ENCODE assay signal across 19 cellular contexts in the genomic region with DNA sequence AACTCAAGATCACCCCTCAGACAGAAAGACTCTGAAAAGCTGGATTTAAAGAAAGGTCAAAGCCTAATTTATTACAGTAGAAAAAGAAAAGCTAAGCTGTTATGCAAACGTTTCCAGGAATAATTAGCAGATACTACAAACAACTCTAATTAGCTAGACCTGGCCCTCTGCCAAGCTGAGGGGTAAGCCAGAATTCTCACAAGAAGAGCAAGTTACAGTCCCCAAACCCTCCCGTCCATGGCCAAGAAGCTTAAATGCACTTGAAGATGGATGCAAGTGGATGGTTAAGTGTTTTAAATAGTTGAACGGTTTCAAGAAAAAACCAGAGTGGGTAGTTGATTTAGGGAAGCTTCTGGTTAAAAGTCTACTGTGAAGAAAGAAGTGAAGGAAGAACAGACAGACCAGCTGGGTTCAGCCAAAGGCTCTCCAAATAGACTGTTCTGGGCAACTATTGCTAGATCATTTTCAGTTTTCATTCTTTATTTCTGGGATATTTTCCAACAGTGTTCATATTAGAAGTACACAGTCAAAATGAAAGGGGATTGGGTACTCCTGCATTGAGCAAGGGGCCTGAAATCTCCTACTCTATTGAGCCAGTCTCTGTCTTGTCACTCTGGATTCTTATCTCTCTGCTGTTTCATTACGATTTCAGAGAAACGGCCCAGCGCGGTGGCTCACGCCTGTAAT. TPM values are rescaled to one million over a fixed set of nuclear protein-coding genes. Genes with fewer than 3 reads are reported as not detected.
A peak's percentile ranks its signal among the peaks of the same experiment; 100 is the strongest.
DNase-seq lines count a peak whose midpoint lies in the region; ATAC-seq, FAIRE-seq and TF ChIP-seq lines count a peak whose summit lies in the region.
"Had no signal": no experiment of that assay in that cellular context is flagged by ENCODE, and none has a peak within 500 bp of the region (broad histone marks: within the 10 kb centered on the region; RNA-seq: fewer than 3 reads in every experiment).

No MANE protein-coding gene starts in this region.

- H3K4me3 Mint-ChIP-seq in natural killer cell treated with Interleukin-12 subunit alpha and Interleukin-12 subunit beta and Interleukin-15 and Interleukin-18, amount 100 ng/mL, for 72 hours = no peak overlapping the region
- H3K4me3 Mint-ChIP-seq: activated T-helper 1 cell treated with anti-CD3 and anti-CD28 coated beads, Interleukin-12 subunit alpha, Interleukin-12 subunit beta, Interleukin-2, Interleukin-4 antibody, amounts not matched to agents 30 ng/mL and 10 ng/mL and 1 ng/mL, durations not matched to agents 14 hours and 24 hours and 36 hours had no signal

- no peak for FAIRE-seq in small intestine (lab: Jason Lieb, UNC)
- FAIRE-seq: urothelium cell line had no signal

- H3K36me3 ChIP-seq in sigmoid colon (peaks cover 17 to 59% (median 35%) of the 10 kb centered on the region in 4 donors), small intestine (ENCODE audit: control insufficient read depth in 2 of 2, insufficient read depth in 2 of 2, low read length in 2 of 2) (peaks cover 7% of the 10 kb centered on the region in 2 donors)

- H3K36me3 Mint-ChIP-seq in natural killer cell treated with Interleukin-12 subunit alpha and Interleukin-12 subunit beta and Interleukin-15 and Interleukin-18, amount 100 ng/mL, for 72 hours = peaks cover 22% of the 10 kb centered on the region

- no peaks in the 10 kb centered on the region for H3K27me3 Mint-ChIP-seq in natural killer cell treated with Interleukin-12 subunit alpha and Interleukin-12 subunit beta and Interleukin-15 and Interleukin-18, amount 100 ng/mL, for 72 hours
- H3K27me3 Mint-ChIP-seq: naive thymus-derived CD4-positive, alpha-beta T cell had no signal

- 80 to 83% methylated on average over 8 of the region's 8 CpGs for WGBS in sigmoid colon, 2 donors
- WGBS in small intestine, 3 donors = 61 to 79% (median 74%) methylated on average over 8 of the region's 8 CpGs

- no peak for TF ChIP-seq POLR2A in sigmoid colon (IDR thresholded peaks at IDR 0.05)

- peak overlapping the region in 1 of 4 donors; percentile 61 for H3K27ac ChIP-seq in sigmoid colon
- peak overlapping the region in 1 of 2 donors; percentile 59 for H3K27ac ChIP-seq in small intestine (ENCODE audit: low read depth in 1 of 2, low read length in 1 of 2)
- H3K27ac ChIP-seq: right atrium auricular region had no signal

- H3K27me3 ChIP-seq in sigmoid colon (no peaks in the 10 kb centered on the region), small intestine (ENCODE audit: control insufficient read depth in 2 of 2, insufficient read depth in 2 of 2, low read length in 2 of 2) (no peaks in the 10 kb centered on the region)
- H3K27me3 ChIP-seq: right atrium auricular region had no signal

- TF ChIP-seq CTCF in sigmoid colon (IDR thresholded peaks at IDR 0.05) = no peak

- intact Hi-C loops in sigmoid colon (cut with DNase I) = loop anchor here (5.0 kb wide), 2 partner anchors 67 to 468 kb away; a partner anchor contains a TSS

- H3K4me3 ChIP-seq in sigmoid colon = no peak overlapping the region
- no peak overlapping the region for H3K4me3 ChIP-seq in small intestine (ENCODE audit: low read depth in 1 of 2, low read length in 2 of 2)
- H3K4me3 ChIP-seq: right atrium auricular region had no signal

- DNase-seq in DMS79 treated with DMSO at 0.1 percent for 48 hours (lab: John Stamatoyannopoulos, UW) = peak; percentile 91
- peak; percentile 56 to 62 for DNase-seq in NCI-H446 (lab: John Stamatoyannopoulos, UW)
- peak; percentile 73 for DNase-seq in fibroblast of peridontal ligament (ENCODE audit: extremely low read depth)
- DNase-seq in sigmoid colon = peak; percentile 42
- DNase-seq in SHP77 (lab: John Stamatoyannopoulos, UW) = no peak
- no peak for DNase-seq in natural killer cell treated with Interleukin-12 subunit alpha and Interleukin-12 subunit beta and Interleukin-15 and Interleukin-18, amount 100 ng/mL, for 72 hours (ENCODE audit: low spot score)
- DNase-seq in small intestine = no peak
- DNase-seq: activated CD4-positive, alpha-beta T cell treated with anti-CD3 and anti-CD28 coated beads for 48 hours; dermis blood vessel endothelial cell; left colon; naive thymus-derived CD4-positive, alpha-beta T cell; NCI-H1694 treated with DMSO at 0.1 percent for 48 hours; NK-92 treated with Interleukin-12 subunit alpha and Interleukin-12 subunit beta, amount 100 ng/mL, for 24 hours; SHP77 treated with DMSO at 0.1 percent for 48 hours; stimulated activated CD4-positive, alpha-beta T cell treated with anti-CD3 and anti-CD28 coated beads, Interleukin-4, amount 100 ng/mL, for 1 hour; T1000 had no signal

- H3K4me1 Mint-ChIP-seq in natural killer cell treated with Interleukin-12 subunit alpha and Interleukin-12 subunit beta and Interleukin-15 and Interleukin-18, amount 100 ng/mL, for 72 hours (ENCODE audit: low read depth in 2 of 2) = peaks cover 17 to 23% of the 10 kb centered on the region in 2 donors

- H3K9me3 Mint-ChIP-seq in natural killer cell treated with Interleukin-12 subunit alpha and Interleukin-12 subunit beta and Interleukin-15 and Interleukin-18, amount 100 ng/mL, for 72 hours = no peaks in the 10 kb centered on the region
- H3K9me3 Mint-ChIP-seq: activated T-helper 1 cell treated with anti-CD3 and anti-CD28 coated beads, Interleukin-12 subunit alpha, Interleukin-12 subunit beta, Interleukin-2, Interleukin-4 antibody, amounts not matched to agents 30 ng/mL and 10 ng/mL and 1 ng/mL, durations not matched to agents 14 hours and 24 hours and 36 hours; naive thymus-derived CD4-positive, alpha-beta T cell had no signal

- H3K27ac Mint-ChIP-seq in natural killer cell treated with Interleukin-12 subunit alpha and Interleukin-12 subunit beta and Interleukin-15 and Interleukin-18, amount 100 ng/mL, for 72 hours = no peak overlapping the region
- H3K27ac Mint-ChIP-seq: activated T-helper 1 cell treated with anti-CD3 and anti-CD28 coated beads, Interleukin-12 subunit alpha, Interleukin-12 subunit beta, Interleukin-2, Interleukin-4 antibody, amounts not matched to agents 30 ng/mL and 10 ng/mL and 1 ng/mL, durations not matched to agents 14 hours and 24 hours and 36 hours had no signal

- ATAC-seq in natural killer cell treated with Interleukin-12 subunit alpha and Interleukin-12 subunit beta and Interleukin-15 and Interleukin-18, amount 100 ng/mL, for 72 hours = no peak
- ATAC-seq: left colon; naive thymus-derived CD4-positive, alpha-beta T cell had no signal

- H3K9me3 ChIP-seq in sigmoid colon = no peaks in the 10 kb centered on the region
- H3K9me3 ChIP-seq in small intestine (ENCODE audit: control insufficient read depth, low read depth) = no peaks in the 10 kb centered on the region
- H3K9me3 ChIP-seq: right atrium auricular region had no signal

- TF ChIP-seq EP300 in sigmoid colon (IDR thresholded peaks at IDR 0.05) = no peak

- H3K4me1 ChIP-seq in sigmoid colon (peaks cover 0 to 31% (median 15%) of the 10 kb centered on the region in 4 donors), small intestine (ENCODE audit: control insufficient read depth in 2 of 2, insufficient read depth in 1 of 2, low read depth in 1 of 2, low read length in 1 of 2) (peaks cover 0 to 12% of the 10 kb centered on the region in 2 donors)

RNA-seq across cellular contexts. Expression of a gene that starts 4.8 kb away (rescaled TPM):
- total RNA-seq in sigmoid colon = 10 to 100 TPM; 11.9 to 23.2 (median 17.2) TPM
- polyA plus RNA-seq in sigmoid colon (10 to 100 TPM in 1 of 3 donors, 1 to 10 TPM in 2; 3.6 to 14.0 (median 5.1) TPM), small intestine (10 to 100 TPM in 1 of 3 donors, 1 to 10 TPM in 2; 3.5 to 12.6 (median 4.0) TPM)
- total RNA-seq in natural killer cell treated with Interleukin-12 subunit alpha and Interleukin-12 subunit beta and Interleukin-15 and Interleukin-18, amount 100 ng/mL, for 72 hours = 1 to 10 TPM; 7.5 to 8.3 TPM

RNA-seq across cellular contexts. Expression of a gene that starts 25.7 kb away (rescaled TPM):
- 1 to 10 TPM; 2.3 to 6.6 (median 3.4) TPM for total RNA-seq in sigmoid colon
- polyA plus RNA-seq in sigmoid colon (10 to 100 TPM in 1 of 3 donors, 1 to 10 TPM in 2; 9.0 to 36.7 (median 9.2) TPM), small intestine (10 to 100 TPM in 1 of 3 donors, 1 to 10 TPM in 2; 1.6 to 10.7 (median 2.9) TPM)
- 1 to 10 TPM; 7.3 to 8.4 TPM for total RNA-seq in natural killer cell treated with Interleukin-12 subunit alpha and Interleukin-12 subunit beta and Interleukin-15 and Interleukin-18, amount 100 ng/mL, for 72 hours

Comparison
In these comparisons a context has a peak if more than half of its experiments do, and no peak if none do; other contexts are left out.
1. DNase-seq: peak in DMS79 treated with DMSO at 0.1 percent for 48 hours (single experiment), NCI-H446 (2 of 2), fibroblast of peridontal ligament (single experiment) and sigmoid colon (single experiment); none in SHP77 (0 of 2), natural killer cell treated with Interleukin-12 subunit alpha and Interleukin-12 subunit beta and Interleukin-15 and Interleukin-18, amount 100 ng/mL, for 72 hours (single experiment) and small intestine (single experiment).